12 cellular contexts compared by ENCODE assay signal in the genomic region with DNA sequence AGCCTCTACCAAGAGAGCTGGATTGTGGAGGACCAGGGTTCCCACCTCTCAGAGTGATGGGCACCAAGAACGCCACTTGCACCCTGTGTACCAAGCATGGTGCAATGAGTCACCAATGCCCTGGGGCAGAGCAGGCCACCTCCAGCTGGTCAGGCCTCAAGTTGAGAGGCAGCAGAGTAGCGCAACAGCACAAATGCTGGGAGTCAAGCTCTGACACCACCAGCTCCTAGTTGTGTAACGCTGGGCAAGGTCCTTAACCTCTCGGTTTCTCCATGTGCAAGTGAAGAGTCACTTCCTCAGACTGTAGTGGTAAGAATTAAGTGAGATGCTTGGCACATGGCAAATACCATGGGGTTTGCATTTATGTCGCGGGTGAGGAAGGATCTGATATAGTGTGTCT. TPM values are rescaled to one million over a fixed set of nuclear protein-coding genes. Genes with fewer than 3 reads are reported as not detected.
A peak's percentile ranks its signal among the peaks of the same experiment; 100 is the strongest.
DNase-seq lines count a peak whose midpoint lies in the region; ATAC-seq, FAIRE-seq and TF ChIP-seq lines count a peak whose summit lies in the region.
"Had no signal": no experiment of that assay in that cellular context is flagged by ENCODE, and none has a peak within 500 bp of the region (broad histone marks: within the 10 kb centered on the region; RNA-seq: fewer than 3 reads in every experiment).

No MANE protein-coding gene starts in this region.

- H3K27ac Mint-ChIP-seq in effector memory CD8-positive, alpha-beta T cell = peak overlapping the region; percentile 32 to 77
- peak overlapping the region; percentile 49 to 81 for H3K27ac Mint-ChIP-seq in natural killer cell treated with Interleukin-12 subunit alpha and Interleukin-12 subunit beta and Interleukin-15 and Interleukin-18, amount 100 ng/mL, for 72 hours
- H3K27ac Mint-ChIP-seq in CD8-positive, alpha-beta memory T cell = peak overlapping the region in 3 of 8 donors; percentile 54 to 92 (median 88)
- H3K27ac Mint-ChIP-seq: activated CD4-positive, alpha-beta T cell treated with anti-CD3 and anti-CD28 coated beads, Interleukin-2, amount 10 ng/mL, durations not matched to agents 24 days and 14 days had no signal

- H3K9me3 Mint-ChIP-seq in effector memory CD8-positive, alpha-beta T cell = no peaks in the 10 kb centered on the region
- no peaks in the 10 kb centered on the region for H3K9me3 Mint-ChIP-seq in natural killer cell treated with Interleukin-12 subunit alpha and Interleukin-12 subunit beta and Interleukin-15 and Interleukin-18, amount 100 ng/mL, for 72 hours
- H3K9me3 Mint-ChIP-seq in CD8-positive, alpha-beta memory T cell = no peaks in the 10 kb centered on the region
- H3K9me3 Mint-ChIP-seq: activated CD4-positive, alpha-beta T cell treated with anti-CD3 and anti-CD28 coated beads, Interleukin-2, amount 10 ng/mL, durations not matched to agents 24 days and 14 days; T-cell had no signal

- H3K27me3 Mint-ChIP-seq in effector memory CD8-positive, alpha-beta T cell = no peaks in the 10 kb centered on the region
- H3K27me3 Mint-ChIP-seq in natural killer cell treated with Interleukin-12 subunit alpha and Interleukin-12 subunit beta and Interleukin-15 and Interleukin-18, amount 100 ng/mL, for 72 hours = no peaks in the 10 kb centered on the region
- no peaks in the 10 kb centered on the region for H3K27me3 Mint-ChIP-seq in CD8-positive, alpha-beta memory T cell
- H3K27me3 Mint-ChIP-seq: activated CD4-positive, alpha-beta T cell treated with anti-CD3 and anti-CD28 coated beads, Interleukin-2, amount 10 ng/mL, durations not matched to agents 24 days and 14 days; T-cell had no signal

- H3K4me3 ChIP-seq in CD8-positive, alpha-beta memory T cell (ENCODE audit: low read length) = no peak overlapping the region
- H3K4me3 ChIP-seq: thoracic aorta had no signal

- peak; percentile 26 for ATAC-seq in effector memory CD8-positive, alpha-beta T cell (replicated peaks)
- ATAC-seq in natural killer cell treated with Interleukin-12 subunit alpha and Interleukin-12 subunit beta and Interleukin-15 and Interleukin-18, amount 100 ng/mL, for 72 hours = peak in 1 of 2 donors; percentile 64

- TF ChIP-seq POLR2A in GM12891 (IDR thresholded peaks at IDR 0.05; ENCODE audit: low read depth, low read length) = no peak

- no peaks in the 10 kb centered on the region for H3K27me3 ChIP-seq in CD8-positive, alpha-beta memory T cell (ENCODE audit: insufficient read depth, low read length, poor library complexity, severe bottlenecking)

- no peak overlapping the region for H3K27ac ChIP-seq in CD8-positive, alpha-beta memory T cell (ENCODE audit: low read depth, low read length)
- H3K27ac ChIP-seq: thoracic aorta had no signal

- no peaks in the 10 kb centered on the region for H3K36me3 ChIP-seq in CD8-positive, alpha-beta memory T cell (ENCODE audit: insufficient read depth, low read length)
- H3K36me3 ChIP-seq: thoracic aorta had no signal

- DNase-seq in GM12891 (ENCODE audit: insufficient read length, low spot score) (no peak), MV-4-11 (lab: John Stamatoyannopoulos, UW) (peak; percentile 95), D721Med (ENCODE audit: insufficient read length, low spot score) (no peak), NCI-H1694 treated with DMSO at 0.1 percent for 48 hours (lab: John Stamatoyannopoulos, UW) (no peak)
- DNase-seq in effector memory CD8-positive, alpha-beta T cell = no peak
- no peak for DNase-seq in natural killer cell treated with Interleukin-12 subunit alpha and Interleukin-12 subunit beta and Interleukin-15 and Interleukin-18, amount 100 ng/mL, for 72 hours (ENCODE audit: low spot score)
- no peak for DNase-seq in CD8-positive, alpha-beta memory T cell
- DNase-seq: activated CD4-positive, alpha-beta T cell treated with anti-CD3 and anti-CD28 coated beads, Interleukin-2, amount 10 ng/mL, durations not matched to agents 24 days and 14 days; activated effector memory CD4-positive, alpha-beta T cell treated with Interleukin-2 at 50 U/mL for 16 hours; Calu3 had no signal

- peaks cover 20% of the 10 kb centered on the region for H3K4me1 ChIP-seq in CD8-positive, alpha-beta memory T cell (ENCODE audit: insufficient read depth, low read length)

- POLR2A ChIA-PET in CD8-positive, alpha-beta memory T cell (lab: Charles Lee) = no interaction called here

- H3K4me1 Mint-ChIP-seq in effector memory CD8-positive, alpha-beta T cell (ENCODE audit: low read depth in 2 of 2) = peaks cover 23 to 44% of the 10 kb centered on the region in 2 donors
- H3K4me1 Mint-ChIP-seq in natural killer cell treated with Interleukin-12 subunit alpha and Interleukin-12 subunit beta and Interleukin-15 and Interleukin-18, amount 100 ng/mL, for 72 hours (ENCODE audit: low read depth in 2 of 2) = peaks cover 64 to 73% of the 10 kb centered on the region in 2 donors
- H3K4me1 Mint-ChIP-seq in CD8-positive, alpha-beta memory T cell = peaks cover 42 to 66% (median 51%) of the 10 kb centered on the region in 3 donors

- no peak for TF ChIP-seq CTCF in D721Med (IDR thresholded peaks at IDR 0.05; ENCODE audit: insufficient read depth, missing control alignments)

- no peaks in the 10 kb centered on the region for H3K36me3 Mint-ChIP-seq in effector memory CD8-positive, alpha-beta T cell (ENCODE audit: insufficient read depth)
- H3K36me3 Mint-ChIP-seq in natural killer cell treated with Interleukin-12 subunit alpha and Interleukin-12 subunit beta and Interleukin-15 and Interleukin-18, amount 100 ng/mL, for 72 hours = no peaks in the 10 kb centered on the region
- H3K36me3 Mint-ChIP-seq in CD8-positive, alpha-beta memory T cell = no peaks in the 10 kb centered on the region
- H3K36me3 Mint-ChIP-seq: T-cell had no signal

- no peak overlapping the region for H3K4me3 Mint-ChIP-seq in effector memory CD8-positive, alpha-beta T cell
- no peak overlapping the region for H3K4me3 Mint-ChIP-seq in natural killer cell treated with Interleukin-12 subunit alpha and Interleukin-12 subunit beta and Interleukin-15 and Interleukin-18, amount 100 ng/mL, for 72 hours
- H3K4me3 Mint-ChIP-seq in CD8-positive, alpha-beta memory T cell = no peak overlapping the region

- FAIRE-seq in GM12891 (lab: Jason Lieb, UNC) (no peak), D721Med (lab: Jason Lieb, UNC) (no peak)

- CTCF ChIA-PET in CD8-positive, alpha-beta memory T cell (lab: Charles Lee) = no interaction called here

- no peaks in the 10 kb centered on the region for H3K9me3 ChIP-seq in CD8-positive, alpha-beta memory T cell (ENCODE audit: low read length)
- H3K9me3 ChIP-seq: thoracic aorta had no signal

TF ChIP-seq in GM12891, 5 proteins besides CTCF, POLR2A, EP300 and RAD21:
- peak; percentile 23; the same call in 1 of the 2 replicates for TF ChIP-seq SPI1 (IDR thresholded peaks at IDR 0.05; ENCODE audit: low read depth, low read length)
- no peak for TF ChIP-seq PAX5 (IDR thresholded peaks at IDR 0.05; ENCODE audit: insufficient read depth, low read length, severe bottlenecking)

RNA-seq across cellular contexts. Expression of gene GFOD1, which starts 25.6 kb away (rescaled TPM):
- 9.8 TPM for polyA plus RNA-seq in GM12891 (2012; ENCODE audit: low read depth, missing spikeins)
- total RNA-seq in natural killer cell treated with Interleukin-12 subunit alpha and Interleukin-12 subunit beta and Interleukin-15 and Interleukin-18, amount 100 ng/mL, for 72 hours = 10 to 100 TPM in 1 of 2 donors, 1 to 10 TPM in 1; 9.7 to 12.1 TPM
- 1 to 10 TPM; 8.2 to 8.7 TPM for total RNA-seq in CD8-positive, alpha-beta memory T cell
- polyA plus RNA-seq in CD8-positive, alpha-beta memory T cell = 3.6 TPM
